22 cellular contexts compared by ENCODE assay signal in genomic region chr14:58765843-58766242, GRCh38.
DNase-seq lines count a peak whose midpoint lies in the region; ATAC-seq and TF ChIP-seq lines count a peak whose summit lies in the region.
"Had no signal": no experiment of that assay in that cellular context is flagged by ENCODE, and none has a peak within 500 bp of the region (broad histone marks: within the 10 kb centered on the region; RNA-seq: fewer than 3 reads in every experiment).

No MANE protein-coding gene starts in this region.

- no peaks in the 10 kb centered on the region for H3K9me3 ChIP-seq in cardiac muscle cell (ENCODE audit: low read depth)
- H3K9me3 ChIP-seq in spleen = no peaks in the 10 kb centered on the region
- H3K9me3 ChIP-seq: Caco-2 had no signal

- H3K4me3 ChIP-seq in cardiac muscle cell (no peak overlapping the region), spleen (no peak overlapping the region)
- H3K4me3 ChIP-seq: GM12878, K562 had no signal

- TF ChIP-seq CTCF in cardiac muscle cell (IDR thresholded peaks at IDR 0.05; ENCODE audit: low read depth, low read length) = no peak
- no peak for TF ChIP-seq CTCF in glutamatergic neuron (IDR thresholded peaks at IDR 0.05; ENCODE audit: partially characterized antibody, unreplicated experiment)
- TF ChIP-seq CTCF in nephron progenitor cell (IDR thresholded peaks at IDR 0.05) = no peak
- TF ChIP-seq CTCF in spleen (IDR thresholded peaks at IDR 0.05 in 8 of 11, conservative IDR thresholded peaks at IDR 0.05 in 3 of 11) = no peak

- H3K27me3 Mint-ChIP-seq in glutamatergic neuron (ENCODE audit: unreplicated experiment) (peaks cover 11% of the 10 kb centered on the region), nephron progenitor cell (ENCODE audit: low read depth, poor library complexity) (peaks cover 3% of the 10 kb centered on the region)
- H3K27me3 Mint-ChIP-seq: B cell; CD4-positive, alpha-beta T cell had no signal

- DNase-seq in cardiac muscle cell (ENCODE audit: low read depth in 1 of 2, low spot score in 1 of 2) (peak; percentile 7 to 67), cardiac septum (ENCODE audit: low spot score) (no peak), glutamatergic neuron (no peak), nephron progenitor cell (no peak), spleen (no peak), HCEC 1CT (no peak)
- DNase-seq: Caco-2; CD4-positive, alpha-beta T cell; DMS53; EL; GOT3; NCI-H1105; NCI-H2081; NCI-H446; NCI-H69; NK-92 treated with Interleukin-12 subunit alpha and Interleukin-12 subunit beta, amount 100 ng/mL, for 24 hours; SHP77 treated with DMSO at 0.1 percent for 48 hours had no signal

- H3K9me3 Mint-ChIP-seq in glutamatergic neuron (ENCODE audit: unreplicated experiment) (peaks cover 11% of the 10 kb centered on the region), nephron progenitor cell (no peaks in the 10 kb centered on the region)
- H3K9me3 Mint-ChIP-seq: CD4-positive, alpha-beta T cell had no signal

- H3K4me1 Mint-ChIP-seq in glutamatergic neuron (ENCODE audit: low read depth, unreplicated experiment) = peaks cover 63% of the 10 kb centered on the region
- H3K4me1 Mint-ChIP-seq in nephron progenitor cell = peaks cover 88% of the 10 kb centered on the region
- H3K4me1 Mint-ChIP-seq: B cell had no signal

- ATAC-seq in HG02938 (IDR thresholded peaks at IDR 0.05; ENCODE audit: unreplicated experiment) (no peak), HG02759 (IDR thresholded peaks at IDR 0.05; ENCODE audit: unreplicated experiment) (no peak)
- ATAC-seq: GM12878, K562 had no signal

- H3K4me3 Mint-ChIP-seq in glutamatergic neuron (ENCODE audit: unreplicated experiment) (peak overlapping the region; percentile 74), nephron progenitor cell (peak overlapping the region; percentile 62)
- H3K4me3 Mint-ChIP-seq: B cell; CD4-positive, alpha-beta T cell had no signal

- intact Hi-C loops in cardiac septum (cut with DNase I) = loop anchor here (10.0 kb wide), 1 partner anchor 209 kb away; no protein-coding TSS in a partner anchor
- intact Hi-C loops in spleen (cut with DNase I; ENCODE audit: low total_unique reads) = no loop called here

- no peaks in the 10 kb centered on the region for H3K36me3 Mint-ChIP-seq in glutamatergic neuron (ENCODE audit: unreplicated experiment)
- H3K36me3 Mint-ChIP-seq in nephron progenitor cell (ENCODE audit: low read depth) = no peaks in the 10 kb centered on the region

- 76 to 93% (median 84%) methylated on average over 6 of the region's 6 CpGs for WGBS in spleen, 5 donors

- H3K27ac Mint-ChIP-seq in glutamatergic neuron (ENCODE audit: unreplicated experiment) = peak overlapping the region; percentile 98
- peak overlapping the region; percentile 98 for H3K27ac Mint-ChIP-seq in nephron progenitor cell
- H3K27ac Mint-ChIP-seq: B cell; CD4-positive, alpha-beta T cell had no signal

- no peak for TF ChIP-seq POLR2A in spleen (IDR thresholded peaks at IDR 0.05)

- H3K27me3 ChIP-seq in cardiac muscle cell = no peaks in the 10 kb centered on the region
- H3K27me3 ChIP-seq in spleen (replicated peaks in 1 of 7) = no peaks in the 10 kb centered on the region

- peaks cover 57% of the 10 kb centered on the region for H3K4me1 ChIP-seq in cardiac muscle cell (ENCODE audit: low read depth)
- no peaks in the 10 kb centered on the region for H3K4me1 ChIP-seq in spleen

- H3K36me3 ChIP-seq in cardiac muscle cell (no peaks in the 10 kb centered on the region), spleen (no peaks in the 10 kb centered on the region)

- H3K27ac ChIP-seq in cardiac muscle cell = peak overlapping the region; percentile 97
- peak overlapping the region in 6 of 8 donors; percentile 15 to 54 (median 38) for H3K27ac ChIP-seq in spleen

Comparison
In these comparisons a context has a peak if more than half of its experiments do, and no peak if none do; other contexts are left out.
1. DNase-seq: peak in cardiac muscle cell (2 of 2); none in cardiac septum (single experiment), glutamatergic neuron (single experiment), nephron progenitor cell (single experiment), spleen (single experiment) and HCEC 1CT (single experiment).